1 cellular context compared by ENCODE assay signal in the genomic region with DNA sequence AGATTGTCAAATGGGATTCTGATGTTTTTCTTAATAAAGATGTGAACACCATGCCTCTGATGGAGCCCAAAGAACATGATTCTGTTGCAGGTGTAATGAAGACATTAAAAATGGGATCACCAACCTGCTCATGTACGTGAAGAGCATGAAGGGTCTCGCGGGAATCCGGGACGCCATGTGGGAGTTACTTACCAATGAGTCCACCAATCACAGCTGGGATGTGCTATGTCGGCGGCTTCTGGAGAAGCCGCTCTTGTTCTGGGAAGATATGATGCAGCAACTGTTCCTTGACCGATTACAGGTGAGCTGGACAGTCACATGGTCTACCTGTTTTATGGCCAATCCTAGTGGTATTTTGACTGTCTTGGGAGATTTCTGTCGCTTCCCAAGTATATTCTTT.
TF ChIP-seq lines count a peak whose summit lies in the region.

No MANE protein-coding gene starts in this region.

TF ChIP-seq in liver, 16 proteins besides CTCF, POLR2A, EP300 and RAD21 (continued from another document):
- TF ChIP-seq, protein P1, sequence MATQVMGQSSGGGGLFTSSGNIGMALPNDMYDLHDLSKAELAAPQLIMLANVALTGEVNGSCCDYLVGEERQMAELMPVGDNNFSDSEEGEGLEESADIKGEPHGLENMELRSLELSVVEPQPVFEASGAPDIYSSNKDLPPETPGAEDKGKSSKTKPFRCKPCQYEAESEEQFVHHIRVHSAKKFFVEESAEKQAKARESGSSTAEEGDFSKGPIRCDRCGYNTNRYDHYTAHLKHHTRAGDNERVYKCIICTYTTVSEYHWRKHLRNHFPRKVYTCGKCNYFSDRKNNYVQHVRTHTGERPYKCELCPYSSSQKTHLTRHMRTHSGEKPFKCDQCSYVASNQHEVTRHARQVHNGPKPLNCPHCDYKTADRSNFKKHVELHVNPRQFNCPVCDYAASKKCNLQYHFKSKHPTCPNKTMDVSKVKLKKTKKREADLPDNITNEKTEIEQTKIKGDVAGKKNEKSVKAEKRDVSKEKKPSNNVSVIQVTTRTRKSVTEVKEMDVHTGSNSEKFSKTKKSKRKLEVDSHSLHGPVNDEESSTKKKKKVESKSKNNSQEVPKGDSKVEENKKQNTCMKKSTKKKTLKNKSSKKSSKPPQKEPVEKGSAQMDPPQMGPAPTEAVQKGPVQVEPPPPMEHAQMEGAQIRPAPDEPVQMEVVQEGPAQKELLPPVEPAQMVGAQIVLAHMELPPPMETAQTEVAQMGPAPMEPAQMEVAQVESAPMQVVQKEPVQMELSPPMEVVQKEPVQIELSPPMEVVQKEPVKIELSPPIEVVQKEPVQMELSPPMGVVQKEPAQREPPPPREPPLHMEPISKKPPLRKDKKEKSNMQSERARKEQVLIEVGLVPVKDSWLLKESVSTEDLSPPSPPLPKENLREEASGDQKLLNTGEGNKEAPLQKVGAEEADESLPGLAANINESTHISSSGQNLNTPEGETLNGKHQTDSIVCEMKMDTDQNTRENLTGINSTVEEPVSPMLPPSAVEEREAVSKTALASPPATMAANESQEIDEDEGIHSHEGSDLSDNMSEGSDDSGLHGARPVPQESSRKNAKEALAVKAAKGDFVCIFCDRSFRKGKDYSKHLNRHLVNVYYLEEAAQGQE (IDR thresholded peaks at IDR 0.05) = no peak
- TF ChIP-seq RXRA (IDR thresholded peaks at IDR 0.05) (no peak), YY1 (IDR thresholded peaks at IDR 0.05) (no peak)
